In genomic region chr2:112615051-112615450, GRCh38 we compare ENCODE assay signal across 16 cellular contexts.
"Had no signal": no experiment of that assay in that cellular context is flagged by ENCODE, and none has a peak within 500 bp of the region (broad histone marks: within the 10 kb centered on the region; RNA-seq: fewer than 3 reads in every experiment).

No MANE protein-coding gene starts in this region.

- H3K4me1 Mint-ChIP-seq: activated T-helper 17 cell treated with anti-CD3 and anti-CD28 coated beads, Interleukin-2, amount 50 U/mL, for 72 hours; memory B cell; naive B cell; neural crest cell; stimulated activated naive CD8-positive, alpha-beta T cell treated with anti-CD3 and anti-CD28 coated beads, Interleukin-15, amount 100 ng/mL, for 72 hours; T-cell had no signal

- H3K9me3 Mint-ChIP-seq: activated CD4-positive, alpha-beta T cell treated with anti-CD3 and anti-CD28 coated beads, Interleukin-2, amount 10 ng/mL, durations not matched to agents 24 days and 14 days; activated CD8-positive, alpha-beta T cell treated with anti-CD3 and anti-CD28 coated beads for 36 hours; activated T-helper 17 cell treated with anti-CD3 and anti-CD28 coated beads, Interleukin-2, amount 50 U/mL, for 72 hours; memory B cell; stimulated activated naive CD8-positive, alpha-beta T cell treated with anti-CD3 and anti-CD28 coated beads, Interleukin-15, amount 100 ng/mL, for 72 hours; T-cell had no signal

- H3K4me3 ChIP-seq: heart left ventricle, tibial artery had no signal

- H3K27ac Mint-ChIP-seq: activated CD4-positive, alpha-beta T cell treated with anti-CD3 and anti-CD28 coated beads, Interleukin-2, amount 10 ng/mL, durations not matched to agents 24 days and 14 days; activated CD8-positive, alpha-beta T cell treated with anti-CD3 and anti-CD28 coated beads for 36 hours; activated T-helper 17 cell treated with anti-CD3 and anti-CD28 coated beads, Interleukin-2, amount 50 U/mL, for 72 hours; memory B cell; naive B cell; progenitor cell of endocrine pancreas; T-cell had no signal

- H3K4me3 Mint-ChIP-seq: activated CD4-positive, alpha-beta T cell treated with anti-CD3 and anti-CD28 coated beads, Interleukin-2, amount 10 ng/mL, durations not matched to agents 24 days and 14 days; activated CD8-positive, alpha-beta T cell treated with anti-CD3 and anti-CD28 coated beads for 36 hours; activated T-helper 17 cell treated with anti-CD3 and anti-CD28 coated beads, Interleukin-2, amount 50 U/mL, for 72 hours; memory B cell; naive B cell; neural crest cell; stimulated activated naive CD8-positive, alpha-beta T cell treated with anti-CD3 and anti-CD28 coated beads, Interleukin-15, amount 100 ng/mL, for 72 hours; T-cell had no signal

- H3K36me3 Mint-ChIP-seq: naive B cell had no signal

- ATAC-seq: activated CD8-positive, alpha-beta T cell treated with anti-CD3 and anti-CD28 coated beads for 36 hours; activated T-helper 17 cell treated with anti-CD3 and anti-CD28 coated beads, Interleukin-2, amount 50 U/mL, for 72 hours; heart left ventricle; left cardiac atrium; stimulated activated naive CD8-positive, alpha-beta T cell treated with anti-CD3 and anti-CD28 coated beads, Interleukin-15, amount 100 ng/mL, for 72 hours; T-cell had no signal

- H3K9me3 ChIP-seq: heart left ventricle, tibial artery had no signal

- DNase-seq: activated CD4-positive, alpha-beta T cell treated with anti-CD3 and anti-CD28 coated beads, Interleukin-2, amount 10 ng/mL, durations not matched to agents 24 days and 14 days; activated CD8-positive, alpha-beta T cell treated with anti-CD3 and anti-CD28 coated beads for 36 hours; activated naive CD4-positive, alpha-beta T cell; activated T-cell treated with anti-CD3 and anti-CD28 coated beads, Interleukin-2, amount 50 U/mL, for 1 hour; amygdala; heart left ventricle; left cardiac atrium; naive B cell; stimulated activated CD4-positive, alpha-beta T cell treated with anti-CD3 and anti-CD28 coated beads, Interleukin-4, amount 100 ng/mL, for 4 hours; stimulated activated naive CD8-positive, alpha-beta T cell treated with anti-CD3 and anti-CD28 coated beads, Interleukin-15, amount 100 ng/mL, for 72 hours; T-cell had no signal

- H3K4me1 ChIP-seq: heart left ventricle, tibial artery had no signal

- H3K36me3 ChIP-seq: heart left ventricle, tibial artery had no signal

- H3K27me3 ChIP-seq: heart left ventricle, tibial artery had no signal

- H3K27ac ChIP-seq: heart left ventricle, tibial artery had no signal

- H3K27me3 Mint-ChIP-seq: activated T-helper 17 cell treated with anti-CD3 and anti-CD28 coated beads, Interleukin-2, amount 50 U/mL, for 72 hours; progenitor cell of endocrine pancreas; stimulated activated naive CD8-positive, alpha-beta T cell treated with anti-CD3 and anti-CD28 coated beads, Interleukin-15, amount 100 ng/mL, for 72 hours had no signal
